11 cellular contexts compared by ENCODE assay signal in genomic region chr10:34489973-34490372, GRCh38.
DNase-seq lines count a peak whose midpoint lies in the region; ATAC-seq and TF ChIP-seq lines count a peak whose summit lies in the region.
"Had no signal": no experiment of that assay in that cellular context is flagged by ENCODE, and none has a peak within 500 bp of the region (broad histone marks: within the 10 kb centered on the region; RNA-seq: fewer than 3 reads in every experiment).

No MANE protein-coding gene starts in this region.

- no peaks in the 10 kb centered on the region for H3K9me3 Mint-ChIP-seq in mesothelial cell of epicardium

- no peaks in the 10 kb centered on the region for H3K27me3 ChIP-seq in BE2C
- H3K27me3 ChIP-seq: heart right ventricle, spleen had no signal

- H3K4me1 Mint-ChIP-seq in mesothelial cell of epicardium: peaks cover 24% of the 10 kb centered on the region
- H3K4me1 Mint-ChIP-seq: CD14-positive monocyte had no signal

- no peak overlapping the region for H3K4me3 Mint-ChIP-seq in mesothelial cell of epicardium
- H3K4me3 Mint-ChIP-seq: CD14-positive monocyte had no signal

- peak overlapping the region; percentile 25 for H3K27ac Mint-ChIP-seq in mesothelial cell of epicardium
- H3K27ac Mint-ChIP-seq: CD14-positive monocyte had no signal

- DNase-seq in AG20443 (ENCODE audit: low spot score) (peak; percentile 66), NCI-H2227 treated with DMSO at 0.1 percent for 48 hours (lab: John Stamatoyannopoulos, UW) (peak; percentile 23), dedifferentiated amniotic fluid mesenchymal stem cell (ENCODE audit: extremely low spot score) (peak; percentile 61), mesothelial cell of epicardium (ENCODE audit: low spot score in 2 of 2, unreplicated experiment in 2 of 2) (no peak), DMS114 treated with DMSO at 0.1 percent for 48 hours (lab: John Stamatoyannopoulos, UW; ENCODE audit: unreplicated experiment) (no peak), activated gamma-delta T cell (lab: John Stamatoyannopoulos, UW) (no peak), BE2C (no peak)
- DNase-seq: heart right ventricle, spleen had no signal

- H3K36me3 Mint-ChIP-seq in mesothelial cell of epicardium: peaks cover under 1% of the 10 kb centered on the region
- H3K36me3 Mint-ChIP-seq: CD14-positive monocyte had no signal

- H3K4me3 ChIP-seq in BE2C (ENCODE audit: low read depth, low read length): no peak overlapping the region
- H3K4me3 ChIP-seq: heart right ventricle, spleen had no signal

- no peaks in the 10 kb centered on the region for H3K27me3 Mint-ChIP-seq in mesothelial cell of epicardium (ENCODE audit: low read depth)

- no peaks in the 10 kb centered on the region for H3K9me3 ChIP-seq in BE2C
- H3K9me3 ChIP-seq: heart right ventricle, spleen had no signal

- no peak for TF ChIP-seq CTCF in mesothelial cell of epicardium (IDR thresholded peaks at IDR 0.05; ENCODE audit: unreplicated experiment)
- TF ChIP-seq CTCF in BE2C (IDR thresholded peaks at IDR 0.05; ENCODE audit: low read depth, low read length): no peak

- H3K36me3 ChIP-seq in BE2C: no peaks in the 10 kb centered on the region
- H3K36me3 ChIP-seq: heart right ventricle, spleen had no signal

- no peak for ATAC-seq in HG02884 (IDR thresholded peaks at IDR 0.05; ENCODE audit: unreplicated experiment)

- H3K4me1 ChIP-seq in BE2C: no peaks in the 10 kb centered on the region
- H3K4me1 ChIP-seq: spleen had no signal

Comparison
In these comparisons a context has a peak if more than half of its experiments do, and no peak if none do; other contexts are left out.
1. DNase-seq: peak in AG20443 (single experiment), NCI-H2227 treated with DMSO at 0.1 percent for 48 hours (single experiment) and dedifferentiated amniotic fluid mesenchymal stem cell (single experiment); none in mesothelial cell of epicardium (0 of 2), DMS114 treated with DMSO at 0.1 percent for 48 hours (single experiment), activated gamma-delta T cell (single experiment) and BE2C (single experiment).